In genomic region chr2:96816836-96817702, GRCh38 we compare ENCODE assay signal across 8 cellular contexts. TPM values are rescaled to one million over a fixed set of nuclear protein-coding genes. Genes with fewer than 3 reads are reported as not detected.
DNase-seq lines count a peak whose midpoint lies in the region; ATAC-seq and TF ChIP-seq lines count a peak whose summit lies in the region.

No MANE protein-coding gene starts in this region.

- no peaks in the 10 kb centered on the region for H3K27me3 Mint-ChIP-seq in activated CD4-positive, alpha-beta memory T cell treated with anti-CD3 and anti-CD28 coated beads for 36 hours

- POLR2A ChIA-PET in activated CD4-positive, alpha-beta memory T cell treated with anti-CD3 and anti-CD28 coated beads for 36 hours (lab: Charles Lee): interaction anchor here (0.9 to 3.6 kb wide), 8 partner anchors 15 to 273 kb away, joined by 3 to 17 read pairs (median 4); partner anchors contain the start of genes ANKRD39 and CNNM4

- CTCF ChIA-PET in activated CD4-positive, alpha-beta memory T cell treated with anti-CD3 and anti-CD28 coated beads for 36 hours (lab: Charles Lee): interaction anchor here (0.8 to 2.3 kb wide), 18 partner anchors 11 to 295 kb away, joined by 3 to 14 read pairs (median 4); partner anchors contain the start of genes ANKRD36, ANKRD39 and CNNM4

- no peaks in the 10 kb centered on the region for H3K9me2 ChIP-seq in hepatocyte (replicated peaks; ENCODE audit: insufficient read depth)

- H3K36me3 ChIP-seq in DND-41 (ENCODE audit: insufficient read depth, low read length) (peaks cover 34% of the 10 kb centered on the region), hepatocyte (replicated peaks; ENCODE audit: insufficient read depth, low read depth) (peaks cover 3% of the 10 kb centered on the region), spleen (peaks cover 0 to 39% (median 2%) of the 10 kb centered on the region in 6 donors)

- H3K36me3 Mint-ChIP-seq in activated CD4-positive, alpha-beta memory T cell treated with anti-CD3 and anti-CD28 coated beads for 36 hours: peaks cover 4% of the 10 kb centered on the region

- WGBS in hepatocyte (ENCODE audit: low lambda C conversion rate, missing lambda C conversion rate): 2% methylated on average over 72 of the region's 89 CpGs
- WGBS in spleen, 5 donors: 5 to 12% (median 8%) methylated on average over 17 to 89 of the region's 89 CpGs

- peak overlapping the region; percentile 79 for H3K4me3 Mint-ChIP-seq in activated CD4-positive, alpha-beta memory T cell treated with anti-CD3 and anti-CD28 coated beads for 36 hours

- TF ChIP-seq POLR2A in spleen (IDR thresholded peaks at IDR 0.05): no peak

- peaks cover 46% of the 10 kb centered on the region for H4K20me1 ChIP-seq in DND-41 (ENCODE audit: insufficient read depth, low read length)
- H4K20me1 ChIP-seq in hepatocyte (ENCODE audit: insufficient read depth, poor library complexity, severe bottlenecking): peaks cover 46% of the 10 kb centered on the region

- H3K79me2 ChIP-seq in DND-41 (ENCODE audit: insufficient read depth, low read length) (peaks cover 53% of the 10 kb centered on the region), hepatocyte (peaks cover 48% of the 10 kb centered on the region)

- H3K4me1 ChIP-seq in DND-41 (ENCODE audit: insufficient read depth, low read length) (peaks cover 50% of the 10 kb centered on the region), hepatocyte (ENCODE audit: insufficient read depth) (peaks cover 52% of the 10 kb centered on the region), spleen (peaks cover 46 to 62% (median 54%) of the 10 kb centered on the region in 6 donors)

- H3K27ac ChIP-seq in DND-41 (ENCODE audit: low read length) (peak overlapping the region; percentile 89), hepatocyte (no peak overlapping the region), spleen (peak overlapping the region in 5 of 8 donors; percentile 96 to 99 (median 98))

- H3K9me3 ChIP-seq in DND-41 (ENCODE audit: insufficient read depth, low read length, severe bottlenecking) (no peaks in the 10 kb centered on the region), hepatocyte (ENCODE audit: low read depth) (no peaks in the 10 kb centered on the region), spleen (no peaks in the 10 kb centered on the region)

- no peak for DNase-seq in DND-41
- DNase-seq in HFF-Myc (ENCODE audit: extremely low read depth, low read depth): no peak
- no peak for DNase-seq in activated CD4-positive, alpha-beta memory T cell treated with anti-CD3 and anti-CD28 coated beads for 36 hours
- no peak for DNase-seq in hepatocyte (ENCODE audit: low spot score)
- peak; percentile 86 for DNase-seq in spleen
- DNase-seq in amygdala (lab: John Stamatoyannopoulos, UW): no peak
- no peak for DNase-seq in hippocampal formation (lab: John Stamatoyannopoulos, UW)
- DNase-seq in NOMO-1 treated with DMSO at 0.1 percent for 48 hours (lab: John Stamatoyannopoulos, UW; ENCODE audit: unreplicated experiment): no peak

- peak overlapping the region; percentile 88; the same call in 1 of the 2 replicates for H2AFZ ChIP-seq in DND-41 (ENCODE audit: low read depth, low read length)
- no peak overlapping the region for H2AFZ ChIP-seq in hepatocyte

- intact Hi-C loops in activated CD4-positive, alpha-beta memory T cell treated with anti-CD3 and anti-CD28 coated beads for 36 hours (cut with micrococcal nuclease): loop anchor here (1.0 to 5.0 kb wide), 5 partner anchors 11 to 295 kb away; partner anchors contain the start of genes ANKRD36, ANKRD39 and CNNM4
- intact Hi-C loops in spleen (cut with DNase I; ENCODE audit: low total_unique reads): no loop called here

- no peak for ATAC-seq in DND-41 (ENCODE audit: insufficient read depth, low read depth)

- H3K4me2 ChIP-seq in DND-41 (ENCODE audit: insufficient read depth, low read length) (peak overlapping the region; percentile 100), hepatocyte (peak overlapping the region; percentile 98)

- TF ChIP-seq CTCF in DND-41 (IDR thresholded peaks at IDR 0.05; ENCODE audit: borderline replicate concordance, extremely low read depth, low read length, poor library complexity, severe bottlenecking) (no peak), HFF-Myc (IDR thresholded peaks at IDR 0.05; ENCODE audit: low read depth, low read length, missing control alignments) (no peak), hepatocyte (IDR thresholded peaks at IDR 0.05; ENCODE audit: poor library complexity) (no peak), spleen (IDR thresholded peaks at IDR 0.05 in 8 of 11, conservative IDR thresholded peaks at IDR 0.05 in 3 of 11) (no peak)

- H3K27me3 ChIP-seq in DND-41 (ENCODE audit: insufficient read depth, low read length, poor library complexity) (no peaks in the 10 kb centered on the region), hepatocyte (no peaks in the 10 kb centered on the region), spleen (replicated peaks in 1 of 7) (no peaks in the 10 kb centered on the region)

- H3K9ac ChIP-seq in DND-41 (ENCODE audit: low read depth, low read length): peak overlapping the region; percentile 87

- H3K9me3 Mint-ChIP-seq in activated CD4-positive, alpha-beta memory T cell treated with anti-CD3 and anti-CD28 coated beads for 36 hours: no peaks in the 10 kb centered on the region

- H3K4me1 Mint-ChIP-seq in activated CD4-positive, alpha-beta memory T cell treated with anti-CD3 and anti-CD28 coated beads for 36 hours (ENCODE audit: low read depth): peaks cover 64% of the 10 kb centered on the region

- H3K4me3 ChIP-seq in DND-41 (ENCODE audit: low read depth in 1 of 2, low read length in 2 of 2) (peak overlapping the region; percentile 12 to 97; a peak in 3 of 4 replicates), HFF-Myc (replicated peaks; ENCODE audit: low read depth, low read length) (peak overlapping the region; percentile 68), hepatocyte (peak overlapping the region; percentile 42), spleen (peak overlapping the region; percentile 72 to 91 (median 80))

- no peak overlapping the region for H3K27ac Mint-ChIP-seq in activated CD4-positive, alpha-beta memory T cell treated with anti-CD3 and anti-CD28 coated beads for 36 hours

RNA-seq across cellular contexts. Expression of gene CNNM3, which starts 1.0 kb away (rescaled TPM):
- total RNA-seq in activated CD4-positive, alpha-beta memory T cell treated with anti-CD3 and anti-CD28 coated beads for 36 hours: 10 to 100 TPM; 16.3 to 22.2 TPM
- 17.0 and 17.1 TPM in 2 replicates for total RNA-seq in hepatocyte
- 23.7 and 25.8 TPM in 2 replicates for polyA plus RNA-seq in hepatocyte
- total RNA-seq in spleen: 10 to 100 TPM; 20.7 to 37.8 (median 25.6) TPM
- polyA plus RNA-seq in spleen: 1 to 10 TPM; 3.7 to 7.8 (median 3.7) TPM

RNA-seq across cellular contexts. Expression of gene ANKRD23, which starts 26.8 kb away (rescaled TPM):
- 1 to 10 TPM; 5.8 to 7.6 TPM for total RNA-seq in activated CD4-positive, alpha-beta memory T cell treated with anti-CD3 and anti-CD28 coated beads for 36 hours
- total RNA-seq in hepatocyte: 1.8 and 2.0 TPM in 2 replicates
- 4.4 and 4.7 TPM in 2 replicates for polyA plus RNA-seq in hepatocyte
- total RNA-seq in spleen: 10 to 100 TPM in 3 of 7 donors, 1 to 10 TPM in 4; 4.6 to 19.8 (median 9.3) TPM
- polyA plus RNA-seq in spleen: 1 to 10 TPM; 2.4 to 4.9 (median 3.9) TPM

RNA-seq across cellular contexts. Expression of gene ANKRD39, which starts 40.7 kb away (rescaled TPM):
- 10 to 100 TPM; 29.0 to 35.1 TPM for total RNA-seq in activated CD4-positive, alpha-beta memory T cell treated with anti-CD3 and anti-CD28 coated beads for 36 hours
- total RNA-seq in hepatocyte: 9.0 and 13.6 TPM in 2 replicates
- 25.6 and 34.9 TPM in 2 replicates for polyA plus RNA-seq in hepatocyte
- 10 to 100 TPM; 13.6 to 32.2 (median 22.5) TPM for total RNA-seq in spleen
- polyA plus RNA-seq in spleen: 10 to 100 TPM; 13.7 to 17.7 (median 15.8) TPM

RNA-seq across cellular contexts. Expression of gene SEMA4C, which starts 52.8 kb away (rescaled TPM):
- total RNA-seq in activated CD4-positive, alpha-beta memory T cell treated with anti-CD3 and anti-CD28 coated beads for 36 hours: 10 to 100 TPM; 13.9 to 18.8 TPM
- total RNA-seq in hepatocyte: 30.2 and 37.5 TPM in 2 replicates
- 28.6 and 33.4 TPM in 2 replicates for polyA plus RNA-seq in hepatocyte
- 100 to 1,000 TPM in 2 of 7 donors, 10 to 100 TPM in 5; 59.7 to 205 (median 70.3) TPM for total RNA-seq in spleen
- 10 to 100 TPM in 2 of 3 donors, 1 to 10 TPM in 1; 6.1 to 37.2 (median 16.5) TPM for polyA plus RNA-seq in spleen

RNA-seq across cellular contexts. Expression of gene CNNM4, which starts 56.4 kb away (rescaled TPM):
- total RNA-seq in activated CD4-positive, alpha-beta memory T cell treated with anti-CD3 and anti-CD28 coated beads for 36 hours: 1 to 10 TPM; 7.5 to 8.2 TPM
- total RNA-seq in hepatocyte (10.8 and 11.0 TPM in 2 replicates), spleen (10 to 100 TPM in 3 of 7 donors, 1 to 10 TPM in 4; 5.7 to 14.4 (median 9.4) TPM)
- polyA plus RNA-seq in hepatocyte (8.8 and 11.3 TPM in 2 replicates), spleen (1 to 10 TPM; 1.5 to 3.3 (median 2.8) TPM)
